ENCODE assay signal across 1 cellular context in genomic region chr6:33312361-33313104, GRCh38.
TF ChIP-seq lines count a peak whose summit lies in the region.

No MANE protein-coding gene starts in this region.

TF ChIP-seq in GM12878, 131 proteins besides CTCF, POLR2A, EP300 and RAD21 (continued from another document):
- TF ChIP-seq MLLT1 (IDR thresholded peaks at IDR 0.05) (no peak), CBFB (IDR thresholded peaks at IDR 0.05; ENCODE audit: low read depth) (no peak), SMC3 (IDR thresholded peaks at IDR 0.05; ENCODE audit: borderline replicate concordance, low read length) (no peak), JUNB (IDR thresholded peaks at IDR 0.05) (no peak), RCOR1 (conservative IDR thresholded peaks at IDR 0.05; ENCODE audit: low read depth, low read length) (no peak), EED (IDR thresholded peaks at IDR 0.05; ENCODE audit: low read depth) (no peak), MYB (IDR thresholded peaks at IDR 0.05; ENCODE audit: borderline replicate concordance, low read depth, low read length) (no peak), RUNX3 (IDR thresholded peaks at IDR 0.05; ENCODE audit: low read length) (peak; percentile 31; the same call in 1 of the 2 replicates), MYC (IDR thresholded peaks at IDR 0.05; ENCODE audit: insufficient read depth, insufficient read length, insufficient replicate concordance, low read length, severe bottlenecking) (no peak), FOS (IDR thresholded peaks at IDR 0.05; ENCODE audit: borderline replicate concordance, extremely low read depth, insufficient read length) (no peak), MTA3 (IDR thresholded peaks at IDR 0.05; ENCODE audit: borderline replicate concordance, low read length) (no peak), RAD51 (IDR thresholded peaks at IDR 0.05) (peak; percentile 85), HCFC1 (IDR thresholded peaks at IDR 0.05; ENCODE audit: low read length) (no peak), NFXL1 (IDR thresholded peaks at IDR 0.05; ENCODE audit: borderline replicate concordance) (no peak), YBX1 (IDR thresholded peaks at IDR 0.05) (no peak), ZZZ3 (IDR thresholded peaks at IDR 0.05; ENCODE audit: control insufficient read depth, insufficient read length, low read depth) (no peak), NR2F1 (conservative IDR thresholded peaks at IDR 0.05) (no peak), SIX5 (IDR thresholded peaks at IDR 0.05; ENCODE audit: low read depth, low read length, severe bottlenecking) (no peak), SUPT20H (IDR thresholded peaks at IDR 0.05; ENCODE audit: borderline replicate concordance, control insufficient read depth, low read depth, low read length) (no peak), CREB1 (IDR thresholded peaks at IDR 0.05; ENCODE audit: low read depth) (no peak), SUZ12 (IDR thresholded peaks at IDR 0.05; ENCODE audit: unreplicated experiment) (no peak), ZNF384 (IDR thresholded peaks at IDR 0.05; ENCODE audit: borderline replicate concordance, low read depth, low read length) (peak; percentile 82), SIN3A (IDR thresholded peaks at IDR 0.05; ENCODE audit: low read depth, low read length) (peak; percentile 56; the same call in 1 of the 2 replicates), CEBPZ (IDR thresholded peaks at IDR 0.05; ENCODE audit: low read depth, low read length) (no peak), TCF12 (IDR thresholded peaks at IDR 0.05; ENCODE audit: low read depth, low read length) (no peak), SMAD5 (IDR thresholded peaks at IDR 0.05; ENCODE audit: low read depth) (no peak), STAT3 (IDR thresholded peaks at IDR 0.05; ENCODE audit: low read depth, low read length) (no peak), POLR2AphosphoS2 (IDR thresholded peaks at IDR 0.05; ENCODE audit: low read depth, low read length) (no peak), RELA (IDR thresholded peaks at IDR 0.05; ENCODE audit: borderline replicate concordance, partially characterized antibody) (no peak), KLF5 (IDR thresholded peaks at IDR 0.05; ENCODE audit: partially characterized antibody) (no peak), STAT1 (conservative IDR thresholded peaks at IDR 0.05) (no peak)
- TF ChIP-seq, protein P1, sequence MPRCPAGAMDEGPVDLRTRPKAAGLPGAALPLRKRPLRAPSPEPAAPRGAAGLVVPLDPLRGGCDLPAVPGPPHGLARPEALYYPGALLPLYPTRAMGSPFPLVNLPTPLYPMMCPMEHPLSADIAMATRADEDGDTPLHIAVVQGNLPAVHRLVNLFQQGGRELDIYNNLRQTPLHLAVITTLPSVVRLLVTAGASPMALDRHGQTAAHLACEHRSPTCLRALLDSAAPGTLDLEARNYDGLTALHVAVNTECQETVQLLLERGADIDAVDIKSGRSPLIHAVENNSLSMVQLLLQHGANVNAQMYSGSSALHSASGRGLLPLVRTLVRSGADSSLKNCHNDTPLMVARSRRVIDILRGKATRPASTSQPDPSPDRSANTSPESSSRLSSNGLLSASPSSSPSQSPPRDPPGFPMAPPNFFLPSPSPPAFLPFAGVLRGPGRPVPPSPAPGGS (IDR thresholded peaks at IDR 0.05; ENCODE audit: borderline replicate concordance, insufficient read depth, low read depth, low read length, poor library complexity, severe bottlenecking), result no peak
- TF ChIP-seq, protein P2, sequence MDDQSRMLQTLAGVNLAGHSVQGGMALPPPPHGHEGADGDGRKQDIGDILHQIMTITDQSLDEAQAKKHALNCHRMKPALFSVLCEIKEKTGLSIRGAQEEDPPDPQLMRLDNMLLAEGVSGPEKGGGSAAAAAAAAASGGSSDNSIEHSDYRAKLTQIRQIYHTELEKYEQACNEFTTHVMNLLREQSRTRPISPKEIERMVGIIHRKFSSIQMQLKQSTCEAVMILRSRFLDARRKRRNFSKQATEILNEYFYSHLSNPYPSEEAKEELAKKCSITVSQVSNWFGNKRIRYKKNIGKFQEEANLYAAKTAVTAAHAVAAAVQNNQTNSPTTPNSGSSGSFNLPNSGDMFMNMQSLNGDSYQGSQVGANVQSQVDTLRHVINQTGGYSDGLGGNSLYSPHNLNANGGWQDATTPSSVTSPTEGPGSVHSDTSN (IDR thresholded peaks at IDR 0.05; ENCODE audit: insufficient replicate concordance, low read depth, low read length), result peak; percentile 26
- TF ChIP-seq, protein P3, sequence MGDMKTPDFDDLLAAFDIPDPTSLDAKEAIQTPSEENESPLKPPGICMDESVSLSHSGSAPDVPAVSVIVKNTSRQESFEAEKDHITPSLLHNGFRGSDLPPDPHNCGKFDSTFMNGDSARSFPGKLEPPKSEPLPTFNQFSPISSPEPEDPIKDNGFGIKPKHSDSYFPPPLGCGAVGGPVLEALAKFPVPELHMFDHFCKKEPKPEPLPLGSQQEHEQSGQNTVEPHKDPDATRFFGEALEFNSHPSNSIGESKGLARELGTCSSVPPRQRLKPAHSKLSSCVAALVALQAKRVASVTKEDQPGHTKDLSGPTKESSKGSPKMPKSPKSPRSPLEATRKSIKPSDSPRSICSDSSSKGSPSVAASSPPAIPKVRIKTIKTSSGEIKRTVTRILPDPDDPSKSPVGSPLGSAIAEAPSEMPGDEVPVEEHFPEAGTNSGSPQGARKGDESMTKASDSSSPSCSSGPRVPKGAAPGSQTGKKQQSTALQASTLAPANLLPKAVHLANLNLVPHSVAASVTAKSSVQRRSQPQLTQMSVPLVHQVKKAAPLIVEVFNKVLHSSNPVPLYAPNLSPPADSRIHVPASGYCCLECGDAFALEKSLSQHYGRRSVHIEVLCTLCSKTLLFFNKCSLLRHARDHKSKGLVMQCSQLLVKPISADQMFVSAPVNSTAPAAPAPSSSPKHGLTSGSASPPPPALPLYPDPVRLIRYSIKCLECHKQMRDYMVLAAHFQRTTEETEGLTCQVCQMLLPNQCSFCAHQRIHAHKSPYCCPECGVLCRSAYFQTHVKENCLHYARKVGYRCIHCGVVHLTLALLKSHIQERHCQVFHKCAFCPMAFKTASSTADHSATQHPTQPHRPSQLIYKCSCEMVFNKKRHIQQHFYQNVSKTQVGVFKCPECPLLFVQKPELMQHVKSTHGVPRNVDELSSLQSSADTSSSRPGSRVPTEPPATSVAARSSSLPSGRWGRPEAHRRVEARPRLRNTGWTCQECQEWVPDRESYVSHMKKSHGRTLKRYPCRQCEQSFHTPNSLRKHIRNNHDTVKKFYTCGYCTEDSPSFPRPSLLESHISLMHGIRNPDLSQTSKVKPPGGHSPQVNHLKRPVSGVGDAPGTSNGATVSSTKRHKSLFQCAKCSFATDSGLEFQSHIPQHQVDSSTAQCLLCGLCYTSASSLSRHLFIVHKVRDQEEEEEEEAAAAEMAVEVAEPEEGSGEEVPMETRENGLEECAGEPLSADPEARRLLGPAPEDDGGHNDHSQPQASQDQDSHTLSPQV (IDR thresholded peaks at IDR 0.05), result no peak
- TF ChIP-seq, protein P4, sequence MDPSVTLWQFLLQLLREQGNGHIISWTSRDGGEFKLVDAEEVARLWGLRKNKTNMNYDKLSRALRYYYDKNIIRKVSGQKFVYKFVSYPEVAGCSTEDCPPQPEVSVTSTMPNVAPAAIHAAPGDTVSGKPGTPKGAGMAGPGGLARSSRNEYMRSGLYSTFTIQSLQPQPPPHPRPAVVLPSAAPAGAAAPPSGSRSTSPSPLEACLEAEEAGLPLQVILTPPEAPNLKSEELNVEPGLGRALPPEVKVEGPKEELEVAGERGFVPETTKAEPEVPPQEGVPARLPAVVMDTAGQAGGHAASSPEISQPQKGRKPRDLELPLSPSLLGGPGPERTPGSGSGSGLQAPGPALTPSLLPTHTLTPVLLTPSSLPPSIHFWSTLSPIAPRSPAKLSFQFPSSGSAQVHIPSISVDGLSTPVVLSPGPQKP (IDR thresholded peaks at IDR 0.05; ENCODE audit: low read depth, low read length), result no peak
- TF ChIP-seq, protein P5, sequence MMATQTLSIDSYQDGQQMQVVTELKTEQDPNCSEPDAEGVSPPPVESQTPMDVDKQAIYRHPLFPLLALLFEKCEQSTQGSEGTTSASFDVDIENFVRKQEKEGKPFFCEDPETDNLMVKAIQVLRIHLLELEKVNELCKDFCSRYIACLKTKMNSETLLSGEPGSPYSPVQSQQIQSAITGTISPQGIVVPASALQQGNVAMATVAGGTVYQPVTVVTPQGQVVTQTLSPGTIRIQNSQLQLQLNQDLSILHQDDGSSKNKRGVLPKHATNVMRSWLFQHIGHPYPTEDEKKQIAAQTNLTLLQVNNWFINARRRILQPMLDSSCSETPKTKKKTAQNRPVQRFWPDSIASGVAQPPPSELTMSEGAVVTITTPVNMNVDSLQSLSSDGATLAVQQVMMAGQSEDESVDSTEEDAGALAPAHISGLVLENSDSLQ (IDR thresholded peaks at IDR 0.05), result peak; percentile 78
- TF ChIP-seq, protein P6, sequence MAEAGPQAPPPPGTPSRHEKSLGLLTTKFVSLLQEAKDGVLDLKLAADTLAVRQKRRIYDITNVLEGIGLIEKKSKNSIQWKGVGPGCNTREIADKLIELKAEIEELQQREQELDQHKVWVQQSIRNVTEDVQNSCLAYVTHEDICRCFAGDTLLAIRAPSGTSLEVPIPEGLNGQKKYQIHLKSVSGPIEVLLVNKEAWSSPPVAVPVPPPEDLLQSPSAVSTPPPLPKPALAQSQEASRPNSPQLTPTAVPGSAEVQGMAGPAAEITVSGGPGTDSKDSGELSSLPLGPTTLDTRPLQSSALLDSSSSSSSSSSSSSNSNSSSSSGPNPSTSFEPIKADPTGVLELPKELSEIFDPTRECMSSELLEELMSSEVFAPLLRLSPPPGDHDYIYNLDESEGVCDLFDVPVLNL (IDR thresholded peaks at IDR 0.05; ENCODE audit: low read depth, low read length), result no peak
- TF ChIP-seq, protein P7, sequence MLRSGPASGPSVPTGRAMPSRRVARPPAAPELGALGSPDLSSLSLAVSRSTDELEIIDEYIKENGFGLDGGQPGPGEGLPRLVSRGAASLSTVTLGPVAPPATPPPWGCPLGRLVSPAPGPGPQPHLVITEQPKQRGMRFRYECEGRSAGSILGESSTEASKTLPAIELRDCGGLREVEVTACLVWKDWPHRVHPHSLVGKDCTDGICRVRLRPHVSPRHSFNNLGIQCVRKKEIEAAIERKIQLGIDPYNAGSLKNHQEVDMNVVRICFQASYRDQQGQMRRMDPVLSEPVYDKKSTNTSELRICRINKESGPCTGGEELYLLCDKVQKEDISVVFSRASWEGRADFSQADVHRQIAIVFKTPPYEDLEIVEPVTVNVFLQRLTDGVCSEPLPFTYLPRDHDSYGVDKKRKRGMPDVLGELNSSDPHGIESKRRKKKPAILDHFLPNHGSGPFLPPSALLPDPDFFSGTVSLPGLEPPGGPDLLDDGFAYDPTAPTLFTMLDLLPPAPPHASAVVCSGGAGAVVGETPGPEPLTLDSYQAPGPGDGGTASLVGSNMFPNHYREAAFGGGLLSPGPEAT (IDR thresholded peaks at IDR 0.05; ENCODE audit: low read depth), result peak; percentile 33; the same call in 1 of the 2 replicates
TF ChIP-seq in GM12878: peak in this region for 14.
